ENCODE assay signal across 14 cellular contexts in the genomic region with DNA sequence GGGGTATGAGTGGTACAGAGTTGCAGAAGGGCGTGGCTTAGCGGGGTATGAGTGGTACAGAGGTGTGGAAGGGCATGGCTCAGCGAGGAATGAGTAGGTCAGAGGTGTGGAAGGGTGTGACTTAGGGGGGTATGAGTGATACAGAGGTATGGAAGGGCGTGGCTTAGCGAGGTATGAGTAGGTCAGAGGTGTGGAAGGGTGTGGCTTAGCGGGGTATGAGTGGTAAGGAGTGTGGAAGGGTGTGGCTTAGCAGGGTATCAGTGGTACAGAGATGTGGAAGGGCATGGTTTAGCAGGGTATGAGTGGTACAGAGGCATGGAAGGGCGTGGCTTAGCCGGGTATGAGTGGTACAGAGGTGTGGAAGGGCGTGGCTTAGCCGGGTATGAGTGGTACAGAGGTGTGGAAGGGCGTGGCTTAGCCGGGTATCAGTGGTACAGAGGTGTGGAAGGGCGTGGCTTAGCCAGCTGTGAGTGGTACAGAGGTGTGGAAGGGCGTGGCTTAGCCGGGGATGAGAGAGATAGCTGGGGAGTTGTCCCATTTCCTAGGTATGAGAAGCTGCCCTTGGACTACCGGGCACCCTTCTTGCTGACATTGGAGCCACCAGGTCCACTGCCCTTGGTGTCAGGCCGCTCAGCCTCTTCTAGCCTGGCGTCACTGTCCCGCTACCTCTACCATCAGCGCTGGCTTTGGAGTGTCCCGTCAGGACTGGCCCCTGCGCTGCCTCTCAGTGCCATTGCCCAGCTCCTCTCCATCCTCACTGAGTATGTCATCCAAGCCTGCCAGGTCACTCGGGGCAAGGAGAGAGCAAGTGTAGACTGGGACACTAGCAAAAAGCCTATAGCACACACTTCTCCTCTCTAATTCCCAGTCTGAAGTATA. TPM values are rescaled to one million over a fixed set of nuclear protein-coding genes. Genes with fewer than 3 reads are reported as not detected.
DNase-seq lines count a peak whose midpoint lies in the region; ATAC-seq lines count a peak whose summit lies in the region.
"Had no signal": no experiment of that assay in that cellular context is flagged by ENCODE, and none has a peak within 500 bp of the region (broad histone marks: within the 10 kb centered on the region; RNA-seq: fewer than 3 reads in every experiment).

No MANE protein-coding gene starts in this region.

- intact Hi-C loops in head of caudate nucleus (cut with DNase I), result no loop called here

- peak; percentile 35 for DNase-seq in stimulated activated CD4-positive, alpha-beta T cell treated with anti-CD3 and anti-CD28 coated beads, Interleukin-1b, Interleukin-23, amount 100 ng/mL, for 48 hours
- no peak for DNase-seq in stimulated activated CD4-positive, alpha-beta T cell treated with anti-CD3 and anti-CD28 coated beads, Interleukin-2, amount 100 ng/mL, for 24 hours
- no peak for DNase-seq in memory B cell (ENCODE audit: low spot score in 2 of 2)
- DNase-seq in activated effector memory CD4-positive, alpha-beta T cell treated with Interleukin-2 at 50 U/mL for 16 hours, result no peak
- DNase-seq in head of caudate nucleus, result no peak
- DNase-seq in GM19238 (ENCODE audit: insufficient read length, low spot score), result no peak
- DNase-seq: activated CD4-positive, CD25-positive, alpha-beta regulatory T cell treated with anti-CD3 and anti-CD28 coated beads, Interleukin-2, amount 50 U/mL, for 72 hours; DMS53; HCEC 1CT; KBM-7; mesendoderm; NCI-H1436 had no signal

- ATAC-seq in activated T-helper 17 cell treated with anti-CD3 and anti-CD28 coated beads, Interleukin-2, amount 50 U/mL, for 72 hours (replicated peaks), result peak; percentile 76
- ATAC-seq in memory B cell (ENCODE audit: low read depth) (no peak), HG03432 (IDR thresholded peaks at IDR 0.05; ENCODE audit: unreplicated experiment) (no peak)

- H3K27ac Mint-ChIP-seq in activated T-helper 17 cell treated with anti-CD3 and anti-CD28 coated beads, Interleukin-2, amount 50 U/mL, for 72 hours, result no peak overlapping the region
- H3K27ac Mint-ChIP-seq in memory B cell, result peak overlapping the region; percentile 49

- H3K36me3 Mint-ChIP-seq in activated T-helper 17 cell treated with anti-CD3 and anti-CD28 coated beads, Interleukin-2, amount 50 U/mL, for 72 hours (ENCODE audit: low read depth), result peaks cover 60% of the 10 kb centered on the region
- peaks cover 36% of the 10 kb centered on the region for H3K36me3 Mint-ChIP-seq in memory B cell

- H3K27me3 Mint-ChIP-seq in activated T-helper 17 cell treated with anti-CD3 and anti-CD28 coated beads, Interleukin-2, amount 50 U/mL, for 72 hours, result no peaks in the 10 kb centered on the region
- no peaks in the 10 kb centered on the region for H3K27me3 Mint-ChIP-seq in memory B cell

- H3K4me1 Mint-ChIP-seq in activated T-helper 17 cell treated with anti-CD3 and anti-CD28 coated beads, Interleukin-2, amount 50 U/mL, for 72 hours, result peaks cover 8% of the 10 kb centered on the region
- H3K4me1 Mint-ChIP-seq in memory B cell, result peaks cover 5% of the 10 kb centered on the region

- no peaks in the 10 kb centered on the region for H3K9me3 Mint-ChIP-seq in activated T-helper 17 cell treated with anti-CD3 and anti-CD28 coated beads, Interleukin-2, amount 50 U/mL, for 72 hours
- H3K9me3 Mint-ChIP-seq in memory B cell, result no peaks in the 10 kb centered on the region

- no peak overlapping the region for H3K4me3 Mint-ChIP-seq in activated T-helper 17 cell treated with anti-CD3 and anti-CD28 coated beads, Interleukin-2, amount 50 U/mL, for 72 hours
- no peak overlapping the region for H3K4me3 Mint-ChIP-seq in memory B cell

RNA-seq across cellular contexts. Expression of a gene that starts 29.8 kb away (rescaled TPM):
- 10 to 100 TPM in 1 of 2 donors, 1 to 10 TPM in 1; 5.7 to 25.8 TPM for total RNA-seq in activated T-helper 17 cell treated with anti-CD3 and anti-CD28 coated beads, Interleukin-2, amount 50 U/mL, for 72 hours

RNA-seq across cellular contexts. Expression of a gene that starts 34.2 kb away (rescaled TPM):
- total RNA-seq in activated T-helper 17 cell treated with anti-CD3 and anti-CD28 coated beads, Interleukin-2, amount 50 U/mL, for 72 hours, result 10 to 100 TPM; 53.4 to 59.3 TPM

RNA-seq across cellular contexts. Expression of a gene that starts 34.3 kb away (rescaled TPM):
- total RNA-seq in activated T-helper 17 cell treated with anti-CD3 and anti-CD28 coated beads, Interleukin-2, amount 50 U/mL, for 72 hours, result 10 to 100 TPM; 34.1 to 39.4 TPM

RNA-seq across cellular contexts. Expression of a gene that starts 56.1 kb away (rescaled TPM):
- total RNA-seq in activated T-helper 17 cell treated with anti-CD3 and anti-CD28 coated beads, Interleukin-2, amount 50 U/mL, for 72 hours, result 10 to 100 TPM; 53.4 to 73.7 TPM
